Comparison of ENCODE assay signal across 13 cellular contexts in genomic region chr11:36684840-36685800, GRCh38.
DNase-seq lines count a peak whose midpoint lies in the region; ATAC-seq and TF ChIP-seq lines count a peak whose summit lies in the region.
"Had no signal": no experiment of that assay in that cellular context is flagged by ENCODE, and none has a peak within 500 bp of the region (broad histone marks: within the 10 kb centered on the region; RNA-seq: fewer than 3 reads in every experiment).

No MANE protein-coding gene starts in this region.

- no peaks in the 10 kb centered on the region for H3K36me3 ChIP-seq in body of pancreas (replicated peaks in 1 of 2; ENCODE audit: insufficient read depth in 1 of 2, low read depth in 2 of 2)
- no peaks in the 10 kb centered on the region for H3K36me3 ChIP-seq in stomach

- H3K9me3 ChIP-seq in body of pancreas (no peaks in the 10 kb centered on the region), stomach (no peaks in the 10 kb centered on the region)

- TF ChIP-seq EP300 in stomach (IDR thresholded peaks at IDR 0.05): no peak

- no peak for TF ChIP-seq POLR2A in body of pancreas (IDR thresholded peaks at IDR 0.05)
- no peak for TF ChIP-seq POLR2A in stomach (IDR thresholded peaks at IDR 0.05)

- intact Hi-C loops in body of pancreas (cut with DNase I): no loop called here
- intact Hi-C loops in stomach (cut with DNase I; ENCODE audit: low total_unique reads): no loop called here

- whole genome bisulfite sequencing in body of pancreas, 2 donors: 18 to 23% methylated on average over 12 of the region's 12 CpGs
- WGBS in stomach, 5 donors: 35 to 50% (median 39%) methylated on average over 12 of the region's 12 CpGs

- H3K4me3 ChIP-seq in Jurkat, Clone E6-1 (ENCODE audit: low read length): peak overlapping the region; percentile 9
- H3K4me3 ChIP-seq in body of pancreas (no peak overlapping the region), stomach (no peak overlapping the region)
- H3K4me3 ChIP-seq: GM23248 had no signal

- ATAC-seq in GM18867 (IDR thresholded peaks at IDR 0.05; ENCODE audit: unreplicated experiment) (peak; percentile 47), body of pancreas (no peak), GM18873 (IDR thresholded peaks at IDR 0.05; ENCODE audit: low FRiP score, unreplicated experiment) (no peak)
- ATAC-seq: esophagus mucosa had no signal

- no peak overlapping the region for H3K27ac ChIP-seq in body of pancreas
- no peak overlapping the region for H3K27ac ChIP-seq in stomach
- H3K27ac ChIP-seq: GM23248 had no signal

- peaks cover 12% of the 10 kb centered on the region for H3K4me1 ChIP-seq in body of pancreas
- H3K4me1 ChIP-seq in stomach: no peaks in the 10 kb centered on the region

- peak; percentile 100 for DNase-seq in Jurkat, Clone E6-1 (ENCODE audit: low read depth, low spot score)
- peak; percentile 10 for DNase-seq in activated T-cell treated with anti-CD3 and anti-CD28 coated beads for 4 hours
- DNase-seq in stimulated activated CD4-positive, alpha-beta T cell treated with anti-CD3 and anti-CD28 coated beads, Interleukin-4, amount 100 ng/mL, for 1 hour: peak; percentile 16
- DNase-seq in NCI-H1436 treated with DMSO at 0.1 percent for 48 hours (lab: John Stamatoyannopoulos, UW): no peak
- DNase-seq in body of pancreas: no peak
- no peak for DNase-seq in stomach
- DNase-seq: GM23248, natural killer cell, NCI-H1092, trophoblast cell had no signal

- no peaks in the 10 kb centered on the region for H3K27me3 ChIP-seq in body of pancreas
- peaks cover 0 to 4% (median 0%) of the 10 kb centered on the region in 3 donors for H3K27me3 ChIP-seq in stomach

- no peak for TF ChIP-seq CTCF in body of pancreas (IDR thresholded peaks at IDR 0.05)
- no peak for TF ChIP-seq CTCF in stomach (IDR thresholded peaks at IDR 0.05)

Comparison
In these comparisons a context has a peak if more than half of its experiments do, and no peak if none do; other contexts are left out.
1. DNase-seq: peak in Jurkat, Clone E6-1 (single experiment), activated T-cell treated with anti-CD3 and anti-CD28 coated beads for 4 hours (single experiment) and stimulated activated CD4-positive, alpha-beta T cell treated with anti-CD3 and anti-CD28 coated beads, Interleukin-4, amount 100 ng/mL, for 1 hour (single experiment); none in NCI-H1436 treated with DMSO at 0.1 percent for 48 hours (single experiment), body of pancreas (0 of 4) and stomach (single experiment).